ENCODE assay signal across 10 cellular contexts in genomic region chr5:62340392-62340791, GRCh38. TPM values are rescaled to one million over a fixed set of nuclear protein-coding genes. Genes with fewer than 3 reads are reported as not detected.
DNase-seq lines count a peak whose midpoint lies in the region; ATAC-seq, FAIRE-seq and TF ChIP-seq lines count a peak whose summit lies in the region.
"Had no signal": no experiment of that assay in that cellular context is flagged by ENCODE, and none has a peak within 500 bp of the region (broad histone marks: within the 10 kb centered on the region; RNA-seq: fewer than 3 reads in every experiment).

No MANE protein-coding gene starts in this region.

- no peak overlapping the region for H3K4me3 Mint-ChIP-seq in CD8-positive, alpha-beta T cell
- H3K4me3 Mint-ChIP-seq: activated naive CD4-positive, alpha-beta T cell treated with anti-CD3 and anti-CD28 coated beads, Interleukin-2, amount 10 ng/mL, durations not matched to agents 7 days and 5 days had no signal

- peak; percentile 8 for TF ChIP-seq CTCF in CD8-positive, alpha-beta T cell (IDR thresholded peaks at IDR 0.05)
- TF ChIP-seq CTCF in HFF-Myc (IDR thresholded peaks at IDR 0.05; ENCODE audit: low read depth, low read length, missing control alignments) (peak; percentile 43), VCaP (conservative IDR thresholded peaks at IDR 0.05) (peak; percentile 62), HepG2 (CRISPR knock-in tag; IDR thresholded peaks at IDR 0.05) (peak; percentile 23; the same call in 1 of the 2 replicates), heart right ventricle (IDR thresholded peaks at IDR 0.05) (peak in 4 of 9 donors; percentile 14 to 48 (median 38))

- 84% methylated on average over 1 of the region's 1 CpG for WGBS in HepG2 (ENCODE audit: low lambda C conversion rate)
- 0 to 12% methylated on average over 1 of the region's 1 CpG for WGBS in heart right ventricle, 2 donors

- H3K27ac Mint-ChIP-seq in CD8-positive, alpha-beta T cell = peak overlapping the region; percentile 21
- H3K27ac Mint-ChIP-seq: activated naive CD4-positive, alpha-beta T cell treated with anti-CD3 and anti-CD28 coated beads, Interleukin-2, amount 10 ng/mL, durations not matched to agents 7 days and 5 days had no signal

- peaks cover 3% of the 10 kb centered on the region for H3K9me3 Mint-ChIP-seq in CD8-positive, alpha-beta T cell
- H3K9me3 Mint-ChIP-seq: activated naive CD4-positive, alpha-beta T cell treated with anti-CD3 and anti-CD28 coated beads, Interleukin-2, amount 10 ng/mL, durations not matched to agents 7 days and 5 days had no signal

- no peak overlapping the region for H2AFZ ChIP-seq in HepG2 (ENCODE audit: low read length)

- CTCF ChIA-PET in CD8-positive, alpha-beta T cell (lab: Charles Lee) = interaction anchor here (1.1 to 1.8 kb wide), 6 partner anchors 11 to 53 kb away, joined by 3 to 6 read pairs (median 4); no protein-coding TSS in a partner anchor
- CTCF ChIA-PET in HepG2 (lab: Yijun Ruan, JAX; ENCODE audit: low intra/inter-chr PET ratio, low total read pairs) = no interaction called here

- H3K79me2 ChIP-seq in HepG2 (ENCODE audit: insufficient read depth, low read length) = peaks cover 6% of the 10 kb centered on the region

- peaks cover under 1% of the 10 kb centered on the region; the same call in 1 of the 2 replicates for H4K20me1 ChIP-seq in HepG2 (ENCODE audit: insufficient read depth, low read length)

- in situ Hi-C loops in HepG2 (cut with HindIII; ENCODE audit: extremely low pct_ligation_motif_present, low pct_unique_long_range_greater_than_20kb) = no loop called here

- peak; percentile 34 for ATAC-seq in CD8-positive, alpha-beta T cell
- peak; percentile 69 for ATAC-seq in HepG2
- no peak for ATAC-seq in heart right ventricle

- H3K27me3 ChIP-seq in CD8-positive, alpha-beta T cell (ENCODE audit: insufficient read depth, low read length) = no peaks in the 10 kb centered on the region
- H3K27me3 ChIP-seq in HepG2 (ENCODE audit: control insufficient read depth in 1 of 2, insufficient read depth in 2 of 2, low read length in 2 of 2) (no peaks in the 10 kb centered on the region), heart right ventricle (no peaks in the 10 kb centered on the region)

- no peaks in the 10 kb centered on the region for H3K27me3 Mint-ChIP-seq in CD8-positive, alpha-beta T cell (ENCODE audit: low read depth)
- H3K27me3 Mint-ChIP-seq: activated naive CD4-positive, alpha-beta T cell treated with anti-CD3 and anti-CD28 coated beads, Interleukin-2, amount 10 ng/mL, durations not matched to agents 7 days and 5 days had no signal

- no peak overlapping the region for H3K4me2 ChIP-seq in HepG2 (ENCODE audit: low read depth, low read length)

- intact Hi-C loops in CD8-positive, alpha-beta T cell (cut with DNase I, micrococcal nuclease) = loop anchor here in 1 of 2 experiments (1.0 to 2.0 kb wide), 2 partner anchors 14 to 33 kb away; no protein-coding TSS in a partner anchor
- intact Hi-C loops in HepG2 (cut with micrococcal nuclease; ENCODE audit: unreplicated experiment) = loop anchor here (2.0 kb wide), 1 partner anchor 34 kb away; the partner anchor contains the start of gene KIF2A
- intact Hi-C loops in heart right ventricle (cut with DNase I) = loop anchor here in 2 of 10 donors (5.0 to 10.0 kb wide), 2 partner anchors 33 to 96 kb away; partner anchors contain the start of gene KIF2A (in 1 of the 2)

- peaks cover 12% of the 10 kb centered on the region for H3K36me3 Mint-ChIP-seq in CD8-positive, alpha-beta T cell

- no peak for FAIRE-seq in HepG2 (lab: Jason Lieb, UNC)

- no peak overlapping the region for H3K4me3 ChIP-seq in CD8-positive, alpha-beta T cell (ENCODE audit: low read depth, low read length)
- H3K4me3 ChIP-seq in HFF-Myc (replicated peaks; ENCODE audit: low read depth, low read length) (no peak overlapping the region), HepG2 (replicated peaks in 1 of 3; ENCODE audit: insufficient read depth in 1 of 3, low read depth in 2 of 3, low read length in 3 of 3) (no peak overlapping the region), heart right ventricle (no peak overlapping the region)

- no peak for DNase-seq in CD8-positive, alpha-beta T cell
- DNase-seq in HFF-Myc (ENCODE audit: extremely low read depth, low read depth) (peak; percentile 7), HepG2 (ENCODE audit: low spot score) (peak; percentile 39), NCI-H226 (no peak), NCI-H510A treated with DMSO at 0.1 percent for 48 hours (lab: John Stamatoyannopoulos, UW) (no peak), nucleus accumbens (lab: John Stamatoyannopoulos, UW) (no peak), heart right ventricle (no peak)
- DNase-seq: activated naive CD4-positive, alpha-beta T cell treated with anti-CD3 and anti-CD28 coated beads, Interleukin-2, amount 10 ng/mL, durations not matched to agents 7 days and 5 days; stimulated activated CD4-positive, alpha-beta T cell treated with anti-CD3 and anti-CD28 coated beads, Interleukin-2, amount 100 ng/mL, for 24 hours had no signal

- POLR2A ChIA-PET in CD8-positive, alpha-beta T cell (lab: Charles Lee) = no interaction called here
- POLR2A ChIA-PET in HepG2 (lab: Yijun Ruan, JAX) = no interaction called here

- no TSS peak for BruUV-seq in HepG2 (replicated peaks; lab: Mats Ljungman, UMichigan)

- TF ChIP-seq EP300 in HepG2 (IDR thresholded peaks at IDR 0.05; ENCODE audit: low read depth in 2 of 2, low read length in 2 of 2) = no peak
- TF ChIP-seq EP300 in HepG2 (CRISPR knock-in tag; IDR thresholded peaks at IDR 0.05; ENCODE audit: borderline replicate concordance) = no peak

- H3K27ac ChIP-seq in CD8-positive, alpha-beta T cell (ENCODE audit: low read depth, low read length) = no peak overlapping the region
- H3K27ac ChIP-seq in VCaP (no peak overlapping the region), HepG2 (ENCODE audit: extremely low read length, insufficient read depth, low read length) (no peak overlapping the region), heart right ventricle (no peak overlapping the region)

- TF ChIP-seq POLR2A in HepG2 (IDR thresholded peaks at IDR 0.05; ENCODE audit: insufficient read depth in 1 of 2, low read depth in 2 of 2, low read length in 2 of 2) = no peak

- no peaks in the 10 kb centered on the region for H3K9me3 ChIP-seq in CD8-positive, alpha-beta T cell (ENCODE audit: low read length)
- H3K9me3 ChIP-seq in HepG2 (ENCODE audit: low read length) = no peaks in the 10 kb centered on the region
- no peaks in the 10 kb centered on the region for H3K9me3 ChIP-seq in heart right ventricle

- no peaks in the 10 kb centered on the region for H3K36me3 ChIP-seq in CD8-positive, alpha-beta T cell (ENCODE audit: insufficient read depth, low read length)
- H3K36me3 ChIP-seq in HepG2 (replicated peaks in 1 of 2; ENCODE audit: control insufficient read depth in 1 of 2, insufficient read depth in 2 of 2, low read length in 2 of 2) (no peaks in the 10 kb centered on the region; a peak in 1 of 5 replicates), heart right ventricle (no peaks in the 10 kb centered on the region)

- H3K4me1 ChIP-seq in CD8-positive, alpha-beta T cell (ENCODE audit: insufficient read depth, low read length) = peaks cover 27% of the 10 kb centered on the region
- H3K4me1 ChIP-seq in HepG2 (ENCODE audit: insufficient read depth, low read length) (no peaks in the 10 kb centered on the region), heart right ventricle (peaks cover 0 to 9% (median 0%) of the 10 kb centered on the region in 9 donors)

- H3K4me1 Mint-ChIP-seq in CD8-positive, alpha-beta T cell (ENCODE audit: low read depth) = peaks cover 61% of the 10 kb centered on the region

- no peak for TF ChIP-seq RAD21 in HepG2 (CRISPR knock-in tag; IDR thresholded peaks at IDR 0.05)

- no peak overlapping the region for H3K9ac ChIP-seq in HepG2 (ENCODE audit: insufficient read depth, low read depth, low read length)

TF ChIP-seq in HepG2, 621 proteins besides CTCF, POLR2A, EP300 and RAD21 (continues in another document):
- TF ChIP-seq HOXA7 (CRISPR knock-in tag; IDR thresholded peaks at IDR 0.05) (no peak), ZBTB7B (CRISPR knock-in tag; IDR thresholded peaks at IDR 0.05) (no peak), KDM5B (CRISPR knock-in tag; IDR thresholded peaks at IDR 0.05; ENCODE audit: borderline replicate concordance) (no peak), ADNP (CRISPR knock-in tag; IDR thresholded peaks at IDR 0.05) (no peak), THAP11 (CRISPR knock-in tag; IDR thresholded peaks at IDR 0.05) (no peak), AKAP8 (CRISPR knock-in tag; IDR thresholded peaks at IDR 0.05) (no peak), FOXO1 (CRISPR knock-in tag; IDR thresholded peaks at IDR 0.05) (no peak), ZNF616 (CRISPR knock-in tag; IDR thresholded peaks at IDR 0.05; ENCODE audit: low read depth) (no peak), ZNF501 (CRISPR knock-in tag; IDR thresholded peaks at IDR 0.05) (no peak)

RNA-seq across cellular contexts. Expression of gene KIF2A, which starts 34.4 kb away (rescaled TPM):
- 10 to 100 TPM; 93.1 to 98.3 TPM for total RNA-seq in CD8-positive, alpha-beta T cell
- total RNA-seq in HepG2 (2016; rRNA removed; fragmentation: Illumina TruSeq; extraction: Trizol) (19.2 and 36.4 TPM in 2 replicates), heart right ventricle (10 to 100 TPM in 8 of 10 donors, 1 to 10 TPM in 2; 9.2 to 17.1 (median 12.2) TPM)
- total RNA-seq in HepG2 (2016; cell fraction: cytosol; rRNA removed; fragmentation: Illumina TruSeq; extraction: Trizol; ENCODE audit: low read depth) = 6.8 and 7.9 TPM in 2 replicates
- 18.4 and 35.5 TPM in 2 replicates for total RNA-seq in HepG2 (2016; cell fraction: insoluble cytoplasmic fraction; rRNA removed; fragmentation: Illumina TruSeq; extraction: Trizol)
- total RNA-seq in HepG2 (2016; cell fraction: membrane; rRNA removed; fragmentation: Illumina TruSeq; extraction: Trizol) = 15.2 and 17.0 TPM in 2 replicates
- 21.0 and 22.1 TPM in 2 replicates for total RNA-seq in HepG2 (2016; cell fraction: nucleus; rRNA removed; fragmentation: Illumina TruSeq; extraction: Trizol)
- polyA plus RNA-seq in HepG2 (2011; rRNA removed) (6.8 and 8.5 TPM in 2 replicates), heart right ventricle (1 to 10 TPM; 1.5 to 2.8 TPM)
- polyA plus RNA-seq in HepG2 (2011; cell fraction: cytosol; rRNA removed) = 4.3 and 6.7 TPM in 2 replicates
- polyA plus RNA-seq in HepG2 (2011; cell fraction: nucleus; rRNA removed) = 4.7 and 6.9 TPM in 2 replicates
- polyA plus RNA-seq in HepG2 (2012) = 17.8 and 18.0 TPM in 2 replicates
- polyA plus RNA-seq in HepG2 (2016; cell fraction: cytosol; fragmentation: Illumina TruSeq; extraction: Trizol; ENCODE audit: low read depth) = 3.1 and 3.2 TPM in 2 replicates
- 30.8 and 31.3 TPM in 2 replicates for polyA plus RNA-seq in HepG2 (2016; cell fraction: insoluble cytoplasmic fraction; fragmentation: Illumina TruSeq; extraction: Trizol; ENCODE audit: low read depth)
- 6.1 and 8.6 TPM in 2 replicates for polyA plus RNA-seq in HepG2 (2016; cell fraction: membrane; fragmentation: Illumina TruSeq; extraction: Trizol; ENCODE audit: low read depth)
- polyA plus RNA-seq in HepG2 (2016; cell fraction: nucleus; fragmentation: Illumina TruSeq; extraction: Trizol; ENCODE audit: insufficient read depth, low read depth) = 17.1 and 18.4 TPM in 2 replicates
- polyA minus RNA-seq in HepG2 (2011; rRNA and poly(A)+ RNA removed; ENCODE audit: low replicate concordance) = 7.8 and 18.7 TPM in 2 replicates
- polyA minus RNA-seq in HepG2 (2011; cell fraction: cytosol; rRNA and poly(A)+ RNA removed) = 15.8 and 16.6 TPM in 2 replicates
- polyA minus RNA-seq in HepG2 (2011; cell fraction: nucleus; rRNA and poly(A)+ RNA removed) = 14.9 and 23.4 TPM in 2 replicates

Comparison
In these comparisons a context has a peak if more than half of its experiments do, and no peak if none do; other contexts are left out.
1. ATAC-seq: peak in CD8-positive, alpha-beta T cell (single experiment) and HepG2 (single experiment); none in heart right ventricle (0 of 8).
2. DNase-seq: peak in HFF-Myc (single experiment) and HepG2 (single experiment); none in CD8-positive, alpha-beta T cell (0 of 7), NCI-H226 (single experiment), NCI-H510A treated with DMSO at 0.1 percent for 48 hours (single experiment), nucleus accumbens (0 of 56) and heart right ventricle (0 of 2).